21 cellular contexts compared by ENCODE assay signal in genomic region chr5:76943006-76943405, GRCh38. TPM values are rescaled to one million over a fixed set of nuclear protein-coding genes. Genes with fewer than 3 reads are reported as not detected.
"Had no signal": no experiment of that assay in that cellular context is flagged by ENCODE, and none has a peak within 500 bp of the region (broad histone marks: within the 10 kb centered on the region; RNA-seq: fewer than 3 reads in every experiment).

No MANE protein-coding gene starts in this region.

- H3K36me3 ChIP-seq: colonic mucosa, esophagus muscularis mucosa, heart left ventricle, ovary, prostate gland, thoracic aorta, vagina had no signal

- H3K27ac ChIP-seq: colonic mucosa, esophagus muscularis mucosa, heart left ventricle, ovary, prostate gland, thoracic aorta, vagina had no signal

- H3K36me3 Mint-ChIP-seq: activated CD4-positive, alpha-beta memory T cell treated with anti-CD3 and anti-CD28 coated beads for 36 hours; activated naive CD4-positive, alpha-beta T cell treated with anti-CD3 and anti-CD28 coated beads, Interleukin-2, amount 10 ng/mL, durations not matched to agents 7 days and 5 days; natural killer cell treated with Interleukin-12 subunit alpha and Interleukin-12 subunit beta and Interleukin-15 and Interleukin-18, amount 100 ng/mL, for 72 hours; type B pancreatic cell had no signal

- H3K4me3 Mint-ChIP-seq: activated CD4-positive, alpha-beta memory T cell treated with anti-CD3 and anti-CD28 coated beads for 36 hours; activated naive CD4-positive, alpha-beta T cell treated with anti-CD3 and anti-CD28 coated beads, Interleukin-2, amount 10 ng/mL, durations not matched to agents 7 days and 5 days; activated T-cell treated with anti-CD3 and anti-CD28 coated beads, Interleukin-2, amount 50 U/mL, for 72 hours; effector memory CD8-positive, alpha-beta T cell; natural killer cell treated with Interleukin-12 subunit alpha and Interleukin-12 subunit beta and Interleukin-15 and Interleukin-18, amount 100 ng/mL, for 72 hours; type B pancreatic cell had no signal

- H3K4me3 ChIP-seq: colonic mucosa, dorsolateral prefrontal cortex, esophagus muscularis mucosa, heart left ventricle, ovary, prostate gland, thoracic aorta, vagina had no signal

- H3K9me3 Mint-ChIP-seq: activated naive CD4-positive, alpha-beta T cell treated with anti-CD3 and anti-CD28 coated beads, Interleukin-2, amount 10 ng/mL, durations not matched to agents 7 days and 5 days; effector memory CD8-positive, alpha-beta T cell; natural killer cell treated with Interleukin-12 subunit alpha and Interleukin-12 subunit beta and Interleukin-15 and Interleukin-18, amount 100 ng/mL, for 72 hours; type B pancreatic cell had no signal

- ATAC-seq: effector memory CD8-positive, alpha-beta T cell; heart left ventricle; left cardiac atrium had no signal

- H3K4me1 Mint-ChIP-seq: activated naive CD4-positive, alpha-beta T cell treated with anti-CD3 and anti-CD28 coated beads, Interleukin-2, amount 10 ng/mL, durations not matched to agents 7 days and 5 days had no signal

- H3K27me3 ChIP-seq: colonic mucosa, dorsolateral prefrontal cortex, esophagus muscularis mucosa, ovary, vagina had no signal

- DNase-seq: activated CD4-positive, alpha-beta memory T cell treated with anti-CD3 and anti-CD28 coated beads for 36 hours; activated CD4-positive, alpha-beta T cell treated with anti-CD3 and anti-CD28 coated beads for 48 hours; activated effector memory CD4-positive, alpha-beta T cell treated with Interleukin-2 at 50 U/mL for 16 hours; activated naive CD4-positive, alpha-beta T cell treated with anti-CD3 and anti-CD28 coated beads, Interleukin-2, amount 10 ng/mL, durations not matched to agents 7 days and 5 days; activated T-cell treated with anti-CD3 and anti-CD28 coated beads, Interleukin-2, amount 50 U/mL, for 72 hours; aorta; colonic mucosa; dorsolateral prefrontal cortex; effector memory CD8-positive, alpha-beta T cell; heart left ventricle; left cardiac atrium; ovary; stimulated activated CD4-positive, alpha-beta T cell treated with anti-CD3 and anti-CD28 coated beads, Interleukin-4, amount 100 ng/mL, for 24 hours; stimulated activated naive CD4-positive, alpha-beta T cell treated with Interleukin-2 at 50 U/mL for 16 hours had no signal

- H3K27ac Mint-ChIP-seq: activated CD4-positive, alpha-beta memory T cell treated with anti-CD3 and anti-CD28 coated beads for 36 hours; activated naive CD4-positive, alpha-beta T cell treated with anti-CD3 and anti-CD28 coated beads, Interleukin-2, amount 10 ng/mL, durations not matched to agents 7 days and 5 days; activated T-cell treated with anti-CD3 and anti-CD28 coated beads, Interleukin-2, amount 50 U/mL, for 72 hours; effector memory CD8-positive, alpha-beta T cell; natural killer cell treated with Interleukin-12 subunit alpha and Interleukin-12 subunit beta and Interleukin-15 and Interleukin-18, amount 100 ng/mL, for 72 hours; type B pancreatic cell had no signal

- H3K9me3 ChIP-seq: colonic mucosa, esophagus muscularis mucosa, ovary, prostate gland, thoracic aorta, vagina had no signal

- H3K4me1 ChIP-seq: colonic mucosa, esophagus muscularis mucosa, prostate gland, vagina had no signal

RNA-seq across cellular contexts. Expression of gene CRHBP, which starts 9.8 kb away (rescaled TPM):
- total RNA-seq: activated CD4-positive, alpha-beta memory T cell treated with anti-CD3 and anti-CD28 coated beads for 36 hours; bronchial epithelial cell; natural killer cell treated with Interleukin-12 subunit alpha and Interleukin-12 subunit beta and Interleukin-15 and Interleukin-18, amount 100 ng/mL, for 72 hours had no signal
